In the genomic region with DNA sequence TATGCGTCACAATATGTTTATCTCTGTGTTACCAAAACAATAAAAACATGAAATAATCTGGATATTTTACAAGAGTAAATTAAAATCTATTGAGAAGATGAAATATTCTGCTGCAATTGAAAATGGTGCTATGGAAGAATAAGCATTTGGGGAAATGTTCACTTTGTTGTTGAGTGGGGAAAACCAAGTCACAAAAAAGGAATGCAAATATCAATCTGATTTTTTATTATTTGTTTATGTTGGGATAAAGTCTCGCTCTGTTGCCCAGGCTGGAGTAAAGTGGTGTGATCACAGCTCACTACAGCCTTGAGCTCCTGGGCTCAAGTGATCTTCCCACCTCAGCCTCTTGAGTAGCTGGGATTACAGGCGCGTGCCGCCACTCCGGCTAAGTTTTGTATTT, we compare ENCODE assay signal across 1 cellular context.
TF ChIP-seq lines count a peak whose summit lies in the region.

No MANE protein-coding gene starts in this region.

TF ChIP-seq in H1, 55 proteins besides CTCF, POLR2A, EP300 and RAD21:
- TF ChIP-seq RFX5 (IDR thresholded peaks at IDR 0.05; ENCODE audit: borderline replicate concordance, low read depth, low read length), result no peak
